Comparison of ENCODE assay signal across 1 cellular context in the genomic region with DNA sequence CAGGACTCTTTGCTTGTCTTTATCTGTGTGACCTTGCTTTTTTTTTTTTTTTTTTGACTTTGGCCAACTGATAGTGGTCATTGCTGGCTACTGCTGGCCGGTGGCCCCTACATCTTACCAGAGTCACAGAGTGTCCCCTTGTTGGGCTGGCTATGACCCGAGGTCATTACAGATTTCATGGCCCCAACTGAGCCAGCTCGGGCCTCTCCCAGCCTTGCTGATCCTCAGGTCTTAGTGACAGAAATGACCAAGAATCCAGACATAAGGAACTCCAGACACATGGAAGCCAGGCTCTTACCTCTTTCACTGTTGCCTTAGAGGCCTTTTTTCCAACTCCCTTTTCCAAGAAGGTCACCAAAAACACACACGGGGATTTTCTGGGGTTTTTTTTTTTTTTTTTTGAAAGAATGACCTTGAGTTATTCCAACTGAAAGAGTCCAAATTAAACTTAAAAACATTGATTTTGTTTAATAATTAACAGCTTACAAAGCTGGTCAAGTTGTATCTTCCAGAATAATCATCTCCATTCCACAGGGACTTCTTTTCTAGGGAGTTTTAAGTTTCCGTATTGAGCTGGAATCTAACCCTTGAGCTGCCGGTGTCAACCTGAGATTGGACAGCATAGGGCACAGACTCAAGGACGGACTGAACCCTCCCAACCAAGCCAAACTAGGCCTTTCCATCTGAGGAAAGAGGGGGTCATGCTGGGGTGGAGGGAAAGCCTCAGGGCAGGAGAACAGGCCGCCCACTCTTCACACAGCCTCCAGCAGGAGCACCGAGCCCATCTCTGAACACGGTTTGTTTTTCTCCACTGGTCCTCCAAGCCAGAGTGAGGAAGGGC.
TF ChIP-seq lines count a peak whose summit lies in the region.

No MANE protein-coding gene starts in this region.

TF ChIP-seq in HepG2, 621 proteins besides CTCF, POLR2A, EP300 and RAD21 (continued from another document and continues in another):
- TF ChIP-seq, protein P1, sequence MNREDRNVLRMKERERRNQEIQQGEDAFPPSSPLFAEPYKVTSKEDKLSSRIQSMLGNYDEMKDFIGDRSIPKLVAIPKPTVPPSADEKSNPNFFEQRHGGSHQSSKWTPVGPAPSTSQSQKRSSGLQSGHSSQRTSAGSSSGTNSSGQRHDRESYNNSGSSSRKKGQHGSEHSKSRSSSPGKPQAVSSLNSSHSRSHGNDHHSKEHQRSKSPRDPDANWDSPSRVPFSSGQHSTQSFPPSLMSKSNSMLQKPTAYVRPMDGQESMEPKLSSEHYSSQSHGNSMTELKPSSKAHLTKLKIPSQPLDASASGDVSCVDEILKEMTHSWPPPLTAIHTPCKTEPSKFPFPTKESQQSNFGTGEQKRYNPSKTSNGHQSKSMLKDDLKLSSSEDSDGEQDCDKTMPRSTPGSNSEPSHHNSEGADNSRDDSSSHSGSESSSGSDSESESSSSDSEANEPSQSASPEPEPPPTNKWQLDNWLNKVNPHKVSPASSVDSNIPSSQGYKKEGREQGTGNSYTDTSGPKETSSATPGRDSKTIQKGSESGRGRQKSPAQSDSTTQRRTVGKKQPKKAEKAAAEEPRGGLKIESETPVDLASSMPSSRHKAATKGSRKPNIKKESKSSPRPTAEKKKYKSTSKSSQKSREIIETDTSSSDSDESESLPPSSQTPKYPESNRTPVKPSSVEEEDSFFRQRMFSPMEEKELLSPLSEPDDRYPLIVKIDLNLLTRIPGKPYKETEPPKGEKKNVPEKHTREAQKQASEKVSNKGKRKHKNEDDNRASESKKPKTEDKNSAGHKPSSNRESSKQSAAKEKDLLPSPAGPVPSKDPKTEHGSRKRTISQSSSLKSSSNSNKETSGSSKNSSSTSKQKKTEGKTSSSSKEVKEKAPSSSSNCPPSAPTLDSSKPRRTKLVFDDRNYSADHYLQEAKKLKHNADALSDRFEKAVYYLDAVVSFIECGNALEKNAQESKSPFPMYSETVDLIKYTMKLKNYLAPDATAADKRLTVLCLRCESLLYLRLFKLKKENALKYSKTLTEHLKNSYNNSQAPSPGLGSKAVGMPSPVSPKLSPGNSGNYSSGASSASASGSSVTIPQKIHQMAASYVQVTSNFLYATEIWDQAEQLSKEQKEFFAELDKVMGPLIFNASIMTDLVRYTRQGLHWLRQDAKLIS (CRISPR knock-in tag; IDR thresholded peaks at IDR 0.05): no peak
- peak; percentile 34; the same call in 1 of the 2 replicates for TF ChIP-seq HDAC1 (CRISPR knock-in tag; IDR thresholded peaks at IDR 0.05)
- no peak for TF ChIP-seq ZNF749 (CRISPR knock-in tag; IDR thresholded peaks at IDR 0.05; ENCODE audit: borderline replicate concordance)
- TF ChIP-seq ZNF180 (CRISPR knock-in tag; IDR thresholded peaks at IDR 0.05; ENCODE audit: borderline replicate concordance, low read depth): no peak
- no peak for TF ChIP-seq KAT2B (IDR thresholded peaks at IDR 0.05; ENCODE audit: borderline replicate concordance, low read depth, low read length)
- TF ChIP-seq MAFF (IDR thresholded peaks at IDR 0.05; ENCODE audit: low read depth, low read length): no peak
- TF ChIP-seq ASH2L (IDR thresholded peaks at IDR 0.05; ENCODE audit: insufficient read length, low read depth, low read length): peak; percentile 1
- TF ChIP-seq SRSF4 (IDR thresholded peaks at IDR 0.05; ENCODE audit: low read depth, low read length, poor library complexity, severe bottlenecking): no peak
- no peak for TF ChIP-seq SALL1 (CRISPR knock-in tag; IDR thresholded peaks at IDR 0.05)
- TF ChIP-seq ZNF761 (CRISPR knock-in tag; conservative IDR thresholded peaks at IDR 0.05): no peak; the same call in 1 of the 2 replicates
- TF ChIP-seq, protein P2, sequence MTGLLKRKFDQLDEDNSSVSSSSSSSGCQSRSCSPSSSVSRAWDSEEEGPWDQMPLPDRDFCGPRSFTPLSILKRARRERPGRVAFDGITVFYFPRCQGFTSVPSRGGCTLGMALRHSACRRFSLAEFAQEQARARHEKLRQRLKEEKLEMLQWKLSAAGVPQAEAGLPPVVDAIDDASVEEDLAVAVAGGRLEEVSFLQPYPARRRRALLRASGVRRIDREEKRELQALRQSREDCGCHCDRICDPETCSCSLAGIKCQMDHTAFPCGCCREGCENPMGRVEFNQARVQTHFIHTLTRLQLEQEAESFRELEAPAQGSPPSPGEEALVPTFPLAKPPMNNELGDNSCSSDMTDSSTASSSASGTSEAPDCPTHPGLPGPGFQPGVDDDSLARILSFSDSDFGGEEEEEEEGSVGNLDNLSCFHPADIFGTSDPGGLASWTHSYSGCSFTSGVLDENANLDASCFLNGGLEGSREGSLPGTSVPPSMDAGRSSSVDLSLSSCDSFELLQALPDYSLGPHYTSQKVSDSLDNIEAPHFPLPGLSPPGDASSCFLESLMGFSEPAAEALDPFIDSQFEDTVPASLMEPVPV (CRISPR knock-in tag; IDR thresholded peaks at IDR 0.05): no peak
- no peak for TF ChIP-seq SP2 (CRISPR knock-in tag; IDR thresholded peaks at IDR 0.05)
- no peak for TF ChIP-seq ZNF24 (IDR thresholded peaks at IDR 0.05)
- no peak for TF ChIP-seq SNAPC2 (CRISPR knock-in tag; IDR thresholded peaks at IDR 0.05)
- TF ChIP-seq CREM (IDR thresholded peaks at IDR 0.05): peak; percentile 36; the same call in 1 of the 2 replicates
- TF ChIP-seq CREM (CRISPR knock-in tag; IDR thresholded peaks at IDR 0.05): no peak
- TF ChIP-seq, protein P3, sequence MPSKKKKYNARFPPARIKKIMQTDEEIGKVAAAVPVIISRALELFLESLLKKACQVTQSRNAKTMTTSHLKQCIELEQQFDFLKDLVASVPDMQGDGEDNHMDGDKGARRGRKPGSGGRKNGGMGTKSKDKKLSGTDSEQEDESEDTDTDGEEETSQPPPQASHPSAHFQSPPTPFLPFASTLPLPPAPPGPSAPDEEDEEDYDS (CRISPR knock-in tag; IDR thresholded peaks at IDR 0.05): no peak
- TF ChIP-seq FOXA1 (IDR thresholded peaks at IDR 0.05): no peak
- no peak for TF ChIP-seq FOXA1 (CRISPR knock-in tag; IDR thresholded peaks at IDR 0.05)
- 0 out of 2 replicates have a peak, but pooled peaks have one; percentile 22 for TF ChIP-seq YEATS4 (CRISPR knock-in tag; IDR thresholded peaks at IDR 0.05; ENCODE audit: borderline replicate concordance)
- TF ChIP-seq PTBP1 (IDR thresholded peaks at IDR 0.05; ENCODE audit: low read depth, low read length, poor library complexity, severe bottlenecking): no peak
- TF ChIP-seq SOX6 (IDR thresholded peaks at IDR 0.05): no peak
- peak; percentile 29; the same call in 1 of the 2 replicates for TF ChIP-seq SOX6 (CRISPR knock-in tag; IDR thresholded peaks at IDR 0.05)
- TF ChIP-seq MIER2 (CRISPR knock-in tag; IDR thresholded peaks at IDR 0.05): no peak
- peak; percentile 23; the same call in 1 of the 2 replicates for TF ChIP-seq ZNF235 (CRISPR knock-in tag; IDR thresholded peaks at IDR 0.05; ENCODE audit: borderline replicate concordance)
- TF ChIP-seq ZNF441 (CRISPR knock-in tag; IDR thresholded peaks at IDR 0.05; ENCODE audit: borderline replicate concordance): no peak
- TF ChIP-seq TEAD2 (CRISPR knock-in tag; IDR thresholded peaks at IDR 0.05): no peak
- TF ChIP-seq ZMAT3 (CRISPR knock-in tag; conservative IDR thresholded peaks at IDR 0.05): no peak
- TF ChIP-seq, protein P4, sequence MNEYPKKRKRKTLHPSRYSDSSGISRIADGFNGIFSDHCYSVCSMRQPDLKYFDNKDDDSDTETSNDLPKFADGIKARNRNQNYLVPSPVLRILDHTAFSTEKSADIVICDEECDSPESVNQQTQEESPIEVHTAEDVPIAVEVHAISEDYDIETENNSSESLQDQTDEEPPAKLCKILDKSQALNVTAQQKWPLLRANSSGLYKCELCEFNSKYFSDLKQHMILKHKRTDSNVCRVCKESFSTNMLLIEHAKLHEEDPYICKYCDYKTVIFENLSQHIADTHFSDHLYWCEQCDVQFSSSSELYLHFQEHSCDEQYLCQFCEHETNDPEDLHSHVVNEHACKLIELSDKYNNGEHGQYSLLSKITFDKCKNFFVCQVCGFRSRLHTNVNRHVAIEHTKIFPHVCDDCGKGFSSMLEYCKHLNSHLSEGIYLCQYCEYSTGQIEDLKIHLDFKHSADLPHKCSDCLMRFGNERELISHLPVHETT (CRISPR knock-in tag; conservative IDR thresholded peaks at IDR 0.05): no peak
- TF ChIP-seq SP1 (IDR thresholded peaks at IDR 0.05): no peak
- TF ChIP-seq SP1 (CRISPR knock-in tag; IDR thresholded peaks at IDR 0.05): no peak
- peak; percentile 14; the same call in 1 of the 2 replicates for TF ChIP-seq ZNF614 (CRISPR knock-in tag; IDR thresholded peaks at IDR 0.05; ENCODE audit: borderline replicate concordance)
- TF ChIP-seq, protein P5, sequence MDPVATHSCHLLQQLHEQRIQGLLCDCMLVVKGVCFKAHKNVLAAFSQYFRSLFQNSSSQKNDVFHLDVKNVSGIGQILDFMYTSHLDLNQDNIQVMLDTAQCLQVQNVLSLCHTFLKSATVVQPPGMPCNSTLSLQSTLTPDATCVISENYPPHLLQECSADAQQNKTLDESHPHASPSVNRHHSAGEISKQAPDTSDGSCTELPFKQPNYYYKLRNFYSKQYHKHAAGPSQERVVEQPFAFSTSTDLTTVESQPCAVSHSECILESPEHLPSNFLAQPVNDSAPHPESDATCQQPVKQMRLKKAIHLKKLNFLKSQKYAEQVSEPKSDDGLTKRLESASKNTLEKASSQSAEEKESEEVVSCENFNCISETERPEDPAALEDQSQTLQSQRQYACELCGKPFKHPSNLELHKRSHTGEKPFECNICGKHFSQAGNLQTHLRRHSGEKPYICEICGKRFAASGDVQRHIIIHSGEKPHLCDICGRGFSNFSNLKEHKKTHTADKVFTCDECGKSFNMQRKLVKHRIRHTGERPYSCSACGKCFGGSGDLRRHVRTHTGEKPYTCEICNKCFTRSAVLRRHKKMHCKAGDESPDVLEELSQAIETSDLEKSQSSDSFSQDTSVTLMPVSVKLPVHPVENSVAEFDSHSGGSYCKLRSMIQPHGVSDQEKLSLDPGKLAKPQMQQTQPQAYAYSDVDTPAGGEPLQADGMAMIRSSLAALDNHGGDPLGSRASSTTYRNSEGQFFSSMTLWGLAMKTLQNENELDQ (CRISPR knock-in tag; IDR thresholded peaks at IDR 0.05; ENCODE audit: borderline replicate concordance): no peak
- TF ChIP-seq SMARCE1 (IDR thresholded peaks at IDR 0.05; ENCODE audit: borderline replicate concordance): no peak
- TF ChIP-seq, protein P6, sequence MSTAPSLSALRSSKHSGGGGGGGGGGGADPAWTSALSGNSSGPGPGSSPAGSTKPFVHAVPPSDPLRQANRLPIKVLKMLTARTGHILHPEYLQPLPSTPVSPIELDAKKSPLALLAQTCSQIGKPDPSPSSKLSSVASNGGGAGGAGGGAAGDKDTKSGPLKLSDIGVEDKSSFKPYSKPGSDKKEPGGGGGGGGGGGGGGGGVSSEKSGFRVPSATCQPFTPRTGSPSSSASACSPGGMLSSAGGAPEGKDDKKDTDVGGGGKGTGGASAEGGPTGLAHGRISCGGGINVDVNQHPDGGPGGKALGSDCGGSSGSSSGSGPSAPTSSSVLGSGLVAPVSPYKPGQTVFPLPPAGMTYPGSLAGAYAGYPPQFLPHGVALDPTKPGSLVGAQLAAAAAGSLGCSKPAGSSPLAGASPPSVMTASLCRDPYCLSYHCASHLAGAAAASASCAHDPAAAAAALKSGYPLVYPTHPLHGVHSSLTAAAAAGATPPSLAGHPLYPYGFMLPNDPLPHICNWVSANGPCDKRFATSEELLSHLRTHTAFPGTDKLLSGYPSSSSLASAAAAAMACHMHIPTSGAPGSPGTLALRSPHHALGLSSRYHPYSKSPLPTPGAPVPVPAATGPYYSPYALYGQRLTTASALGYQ (CRISPR knock-in tag; IDR thresholded peaks at IDR 0.05): 0 out of 2 replicates have a peak, but pooled peaks have one; percentile 11
- TF ChIP-seq ZFP90 (CRISPR knock-in tag; IDR thresholded peaks at IDR 0.05; ENCODE audit: borderline replicate concordance): no peak
- TF ChIP-seq ZNF629 (CRISPR knock-in tag; conservative IDR thresholded peaks at IDR 0.05): no peak
- TF ChIP-seq PCBP1 (IDR thresholded peaks at IDR 0.05; ENCODE audit: borderline replicate concordance, low read depth, low read length): no peak
- TF ChIP-seq ZFP1 (CRISPR knock-in tag; IDR thresholded peaks at IDR 0.05): no peak
- TF ChIP-seq, protein P7, sequence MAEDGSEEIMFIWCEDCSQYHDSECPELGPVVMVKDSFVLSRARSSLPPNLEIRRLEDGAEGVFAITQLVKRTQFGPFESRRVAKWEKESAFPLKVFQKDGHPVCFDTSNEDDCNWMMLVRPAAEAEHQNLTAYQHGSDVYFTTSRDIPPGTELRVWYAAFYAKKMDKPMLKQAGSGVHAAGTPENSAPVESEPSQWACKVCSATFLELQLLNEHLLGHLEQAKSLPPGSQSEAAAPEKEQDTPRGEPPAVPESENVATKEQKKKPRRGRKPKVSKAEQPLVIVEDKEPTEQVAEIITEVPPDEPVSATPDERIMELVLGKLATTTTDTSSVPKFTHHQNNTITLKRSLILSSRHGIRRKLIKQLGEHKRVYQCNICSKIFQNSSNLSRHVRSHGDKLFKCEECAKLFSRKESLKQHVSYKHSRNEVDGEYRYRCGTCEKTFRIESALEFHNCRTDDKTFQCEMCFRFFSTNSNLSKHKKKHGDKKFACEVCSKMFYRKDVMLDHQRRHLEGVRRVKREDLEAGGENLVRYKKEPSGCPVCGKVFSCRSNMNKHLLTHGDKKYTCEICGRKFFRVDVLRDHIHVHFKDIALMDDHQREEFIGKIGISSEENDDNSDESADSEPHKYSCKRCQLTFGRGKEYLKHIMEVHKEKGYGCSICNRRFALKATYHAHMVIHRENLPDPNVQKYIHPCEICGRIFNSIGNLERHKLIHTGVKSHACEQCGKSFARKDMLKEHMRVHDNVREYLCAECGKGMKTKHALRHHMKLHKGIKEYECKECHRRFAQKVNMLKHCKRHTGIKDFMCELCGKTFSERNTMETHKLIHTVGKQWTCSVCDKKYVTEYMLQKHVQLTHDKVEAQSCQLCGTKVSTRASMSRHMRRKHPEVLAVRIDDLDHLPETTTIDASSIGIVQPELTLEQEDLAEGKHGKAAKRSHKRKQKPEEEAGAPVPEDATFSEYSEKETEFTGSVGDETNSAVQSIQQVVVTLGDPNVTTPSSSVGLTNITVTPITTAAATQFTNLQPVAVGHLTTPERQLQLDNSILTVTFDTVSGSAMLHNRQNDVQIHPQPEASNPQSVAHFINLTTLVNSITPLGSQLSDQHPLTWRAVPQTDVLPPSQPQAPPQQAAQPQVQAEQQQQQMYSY (CRISPR knock-in tag; IDR thresholded peaks at IDR 0.05): no peak
- TF ChIP-seq, protein P8, sequence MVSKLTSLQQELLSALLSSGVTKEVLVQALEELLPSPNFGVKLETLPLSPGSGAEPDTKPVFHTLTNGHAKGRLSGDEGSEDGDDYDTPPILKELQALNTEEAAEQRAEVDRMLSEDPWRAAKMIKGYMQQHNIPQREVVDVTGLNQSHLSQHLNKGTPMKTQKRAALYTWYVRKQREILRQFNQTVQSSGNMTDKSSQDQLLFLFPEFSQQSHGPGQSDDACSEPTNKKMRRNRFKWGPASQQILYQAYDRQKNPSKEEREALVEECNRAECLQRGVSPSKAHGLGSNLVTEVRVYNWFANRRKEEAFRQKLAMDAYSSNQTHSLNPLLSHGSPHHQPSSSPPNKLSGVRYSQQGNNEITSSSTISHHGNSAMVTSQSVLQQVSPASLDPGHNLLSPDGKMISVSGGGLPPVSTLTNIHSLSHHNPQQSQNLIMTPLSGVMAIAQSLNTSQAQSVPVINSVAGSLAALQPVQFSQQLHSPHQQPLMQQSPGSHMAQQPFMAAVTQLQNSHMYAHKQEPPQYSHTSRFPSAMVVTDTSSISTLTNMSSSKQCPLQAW (CRISPR knock-in tag; IDR thresholded peaks at IDR 0.05): peak; percentile 32
- no peak for TF ChIP-seq BRD4 (CRISPR knock-in tag; IDR thresholded peaks at IDR 0.05)
- no peak for TF ChIP-seq JUNB (CRISPR knock-in tag; IDR thresholded peaks at IDR 0.05; ENCODE audit: borderline replicate concordance)
